1 cellular context compared by ENCODE assay signal in genomic region chr22:40177738-40178416, GRCh38.
TF ChIP-seq lines count a peak whose summit lies in the region.

Gene TNRC6B (plus strand): TSS chr22:40177925. CDS start chr22:40178136, 211 bp downstream.

TF ChIP-seq in WTC11, 78 proteins besides CTCF, POLR2A, EP300 and RAD21 (continued from another document):
- TF ChIP-seq ERG (CRISPR knock-in tag; IDR thresholded peaks at IDR 0.05) (no peak), ATF2 (CRISPR knock-in tag; IDR thresholded peaks at IDR 0.05; ENCODE audit: borderline replicate concordance, low read depth) (no peak), HMGA2 (CRISPR knock-in tag; IDR thresholded peaks at IDR 0.05) (no peak), SMAD4 (CRISPR knock-in tag; IDR thresholded peaks at IDR 0.05) (no peak), ZMAT4 (CRISPR knock-in tag; IDR thresholded peaks at IDR 0.05) (no peak), RELA (CRISPR knock-in tag; IDR thresholded peaks at IDR 0.05; ENCODE audit: borderline replicate concordance) (no peak), AR (CRISPR knock-in tag; IDR thresholded peaks at IDR 0.05) (no peak), USF2 (CRISPR knock-in tag; IDR thresholded peaks at IDR 0.05) (peak; percentile 93), MYBL2 (CRISPR knock-in tag; IDR thresholded peaks at IDR 0.05) (0 out of 2 replicates have a peak, but pooled peaks have one; percentile 52), ETV6 (CRISPR knock-in tag; IDR thresholded peaks at IDR 0.05) (peak; percentile 80), ZNF512 (CRISPR knock-in tag; IDR thresholded peaks at IDR 0.05; ENCODE audit: borderline replicate concordance) (no peak), FOXK1 (CRISPR knock-in tag; IDR thresholded peaks at IDR 0.05) (peak; percentile 64; the same call in 1 of the 2 replicates), NR3C1 (CRISPR knock-in tag; conservative IDR thresholded peaks at IDR 0.05; ENCODE audit: low read depth) (no peak), E2F1 (CRISPR knock-in tag; IDR thresholded peaks at IDR 0.05) (no peak), JAZF1 (CRISPR knock-in tag; IDR thresholded peaks at IDR 0.05) (no peak), ARID4B (CRISPR knock-in tag; IDR thresholded peaks at IDR 0.05; ENCODE audit: borderline replicate concordance) (no peak), PREB (CRISPR knock-in tag; IDR thresholded peaks at IDR 0.05; ENCODE audit: borderline replicate concordance) (no peak), CDX4 (CRISPR knock-in tag; IDR thresholded peaks at IDR 0.05; ENCODE audit: borderline replicate concordance) (no peak)
